In the genomic region with DNA sequence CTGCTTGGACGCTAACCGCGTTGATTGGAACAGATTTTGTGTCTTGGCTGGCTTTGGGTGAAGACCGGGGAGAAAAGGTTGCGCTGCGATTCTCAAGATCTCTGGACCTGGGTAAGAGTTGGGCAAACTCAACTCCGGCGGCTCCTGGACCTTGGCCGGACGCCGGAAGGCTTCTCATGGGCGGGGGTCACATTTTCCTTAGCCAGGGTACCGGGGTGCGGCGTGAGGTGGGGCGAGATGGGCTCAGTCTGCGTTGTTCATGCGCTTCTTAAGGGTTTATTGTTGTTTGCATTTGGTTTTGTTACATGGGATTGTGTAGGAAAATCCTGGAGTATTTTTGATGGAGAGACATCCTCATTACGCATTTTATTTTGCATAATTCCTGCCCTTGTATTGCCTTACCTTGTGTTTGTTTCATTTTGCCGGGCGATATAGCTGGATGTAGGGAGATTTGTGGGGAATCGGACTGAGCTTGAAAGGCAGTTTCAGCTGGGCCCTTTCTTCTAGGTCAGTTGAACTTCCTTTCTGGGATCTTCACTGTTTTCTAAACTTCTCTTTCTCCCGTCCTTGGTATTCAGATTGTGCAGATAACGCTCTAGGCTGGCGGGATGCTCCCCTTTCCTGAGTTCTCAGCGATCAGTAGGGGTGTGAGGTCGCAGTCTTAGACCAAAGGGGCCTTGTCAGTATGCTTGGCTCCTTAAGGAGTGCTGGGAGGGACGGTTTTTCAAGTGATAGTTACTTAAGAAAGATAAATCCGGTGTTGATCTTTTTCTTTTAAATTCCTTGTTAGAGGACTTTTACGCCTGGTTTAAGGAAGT, we compare ENCODE assay signal across 10 cellular contexts. TPM values are rescaled to one million over a fixed set of nuclear protein-coding genes. Genes with fewer than 3 reads are reported as not detected.
DNase-seq lines count a peak whose midpoint lies in the region; ATAC-seq and TF ChIP-seq lines count a peak whose summit lies in the region.
"Had no signal": no experiment of that assay in that cellular context is flagged by ENCODE, and none has a peak within 500 bp of the region (broad histone marks: within the 10 kb centered on the region; RNA-seq: fewer than 3 reads in every experiment).

No MANE protein-coding gene starts in this region.

- H3K4me1 ChIP-seq in GM23248 (ENCODE audit: insufficient read depth): 0 out of 2 replicates have a peak, but pooled peaks cover 5% of the 10 kb centered on the region

- POLR2A ChIA-PET in activated CD4-positive, alpha-beta memory T cell treated with anti-CD3 and anti-CD28 coated beads, Interleukin-2, amount 10 ng/mL, durations not matched to agents 7 days and 5 days (lab: Charles Lee): no interaction called here

- H3K9me3 ChIP-seq in GM23248 (ENCODE audit: low read depth): no peaks in the 10 kb centered on the region

- no peaks in the 10 kb centered on the region for H3K9me2 ChIP-seq in GM23248 (ENCODE audit: insufficient read depth)

- no peak overlapping the region for H3K27ac ChIP-seq in GM23248

- H2AFZ ChIP-seq in GM23248: peak overlapping the region; percentile 42

- in situ Hi-C loops in GM23248 (cut with MboI): loop anchor here (10.0 to 25.0 kb wide), 2 partner anchors 154 to 454 kb away; no protein-coding TSS in a partner anchor

- H3K4me1 Mint-ChIP-seq in activated CD4-positive, alpha-beta memory T cell treated with anti-CD3 and anti-CD28 coated beads, Interleukin-2, amount 10 ng/mL, durations not matched to agents 7 days and 5 days: no peaks in the 10 kb centered on the region

- H4K20me1 ChIP-seq in GM23248 (ENCODE audit: insufficient read depth): no peaks in the 10 kb centered on the region

- H3K4me3 ChIP-seq in GM23248 (peak overlapping the region; percentile 58), retinal pigment epithelial cell (ENCODE audit: low read length) (peak overlapping the region; percentile 52)

- no peak overlapping the region for H3K27ac Mint-ChIP-seq in activated CD4-positive, alpha-beta memory T cell treated with anti-CD3 and anti-CD28 coated beads, Interleukin-2, amount 10 ng/mL, durations not matched to agents 7 days and 5 days
- H3K27ac Mint-ChIP-seq: stimulated activated naive CD8-positive, alpha-beta T cell treated with anti-CD3 and anti-CD28 coated beads, Interleukin-15, Interleukin-2, amounts not matched to agents 100 ng/mL and 50 ng/mL, for 24 hours had no signal

- no peaks in the 10 kb centered on the region for H3K79me2 ChIP-seq in GM23248 (ENCODE audit: insufficient read depth)

- H3K36me3 Mint-ChIP-seq in activated CD4-positive, alpha-beta memory T cell treated with anti-CD3 and anti-CD28 coated beads, Interleukin-2, amount 10 ng/mL, durations not matched to agents 7 days and 5 days (ENCODE audit: low read depth): no peaks in the 10 kb centered on the region

- no peaks in the 10 kb centered on the region for H3K9me3 Mint-ChIP-seq in activated CD4-positive, alpha-beta memory T cell treated with anti-CD3 and anti-CD28 coated beads, Interleukin-2, amount 10 ng/mL, durations not matched to agents 7 days and 5 days
- H3K9me3 Mint-ChIP-seq: stimulated activated naive CD8-positive, alpha-beta T cell treated with anti-CD3 and anti-CD28 coated beads, Interleukin-15, Interleukin-2, amounts not matched to agents 100 ng/mL and 50 ng/mL, for 24 hours had no signal

- H3K27me3 Mint-ChIP-seq in activated CD4-positive, alpha-beta memory T cell treated with anti-CD3 and anti-CD28 coated beads, Interleukin-2, amount 10 ng/mL, durations not matched to agents 7 days and 5 days: peaks cover 65% of the 10 kb centered on the region

- no peak for DNase-seq in GM23248
- DNase-seq in astrocyte of the hippocampus (ENCODE audit: low read depth, low spot score): peak; percentile 21
- DNase-seq in iPS-NIHi7 (ENCODE audit: extremely low spot score): peak; percentile 45
- DNase-seq in retinal pigment epithelial cell (ENCODE audit: low read depth): no peak
- DNase-seq in activated CD4-positive, alpha-beta memory T cell treated with anti-CD3 and anti-CD28 coated beads, Interleukin-2, amount 10 ng/mL, durations not matched to agents 7 days and 5 days: no peak
- no peak for DNase-seq in activated T-cell treated with anti-CD3 and anti-CD28 coated beads for 4 hours
- no peak for DNase-seq in effector CD8-positive, alpha-beta T cell (lab: John Stamatoyannopoulos, UW)
- DNase-seq: HCEC 1CT had no signal

- no peak overlapping the region for H3K9ac ChIP-seq in GM23248

- no peaks in the 10 kb centered on the region for H3K36me3 ChIP-seq in GM23248 (ENCODE audit: low read depth)

- no peak for TF ChIP-seq CTCF in retinal pigment epithelial cell (conservative IDR thresholded peaks at IDR 0.05; ENCODE audit: low read depth, low read length)

- H3K4me3 Mint-ChIP-seq in activated CD4-positive, alpha-beta memory T cell treated with anti-CD3 and anti-CD28 coated beads, Interleukin-2, amount 10 ng/mL, durations not matched to agents 7 days and 5 days: no peak overlapping the region

- CTCF ChIA-PET in activated CD4-positive, alpha-beta memory T cell treated with anti-CD3 and anti-CD28 coated beads, Interleukin-2, amount 10 ng/mL, durations not matched to agents 7 days and 5 days (lab: Charles Lee): interaction anchor here (1.4 kb wide), 1 partner anchor 208 kb away, joined by 4 read pairs; no protein-coding TSS in a partner anchor

- H3K27me3 ChIP-seq in GM23248 (replicated peaks; ENCODE audit: insufficient read depth): peaks cover 63% of the 10 kb centered on the region

- ATAC-seq in HG03280 (IDR thresholded peaks at IDR 0.05; ENCODE audit: unreplicated experiment): no peak

- 26% methylated on average over 29 to 30 of the region's 30 CpGs for WGBS in GM23248 (ENCODE audit: low coverage in 1 of 2, low lambda C conversion rate in 2 of 2, missing lambda C conversion rate in 2 of 2), 2 experiments

- peak overlapping the region; percentile 71 for H3K4me2 ChIP-seq in GM23248 (ENCODE audit: unreplicated experiment)

- H3F3A ChIP-seq in GM23248 (ENCODE audit: insufficient read depth): no peaks in the 10 kb centered on the region

RNA-seq across cellular contexts. Expression of gene MEGF10, which starts 0.6 kb away (rescaled TPM):
- total RNA-seq in GM23248 (2014; rRNA removed; shearing (Covaris generic)): not detected in 2 replicates
- not detected in 2 replicates for polyA plus RNA-seq in GM23248 (2016; fragmentation: Nextera tagmentation; extraction: Ambion mirVana)
- not detected for total RNA-seq in activated CD4-positive, alpha-beta memory T cell treated with anti-CD3 and anti-CD28 coated beads, Interleukin-2, amount 10 ng/mL, durations not matched to agents 7 days and 5 days

Comparison
In these comparisons a context has a peak if more than half of its experiments do, and no peak if none do; other contexts are left out.
1. DNase-seq: peak in astrocyte of the hippocampus (single experiment) and iPS-NIHi7 (single experiment); none in GM23248 (single experiment), retinal pigment epithelial cell (single experiment), activated CD4-positive, alpha-beta memory T cell treated with anti-CD3 and anti-CD28 coated beads, Interleukin-2, amount 10 ng/mL, durations not matched to agents 7 days and 5 days (single experiment), activated T-cell treated with anti-CD3 and anti-CD28 coated beads for 4 hours (single experiment) and effector CD8-positive, alpha-beta T cell (single experiment).